8 cellular contexts compared by ENCODE assay signal in the genomic region with DNA sequence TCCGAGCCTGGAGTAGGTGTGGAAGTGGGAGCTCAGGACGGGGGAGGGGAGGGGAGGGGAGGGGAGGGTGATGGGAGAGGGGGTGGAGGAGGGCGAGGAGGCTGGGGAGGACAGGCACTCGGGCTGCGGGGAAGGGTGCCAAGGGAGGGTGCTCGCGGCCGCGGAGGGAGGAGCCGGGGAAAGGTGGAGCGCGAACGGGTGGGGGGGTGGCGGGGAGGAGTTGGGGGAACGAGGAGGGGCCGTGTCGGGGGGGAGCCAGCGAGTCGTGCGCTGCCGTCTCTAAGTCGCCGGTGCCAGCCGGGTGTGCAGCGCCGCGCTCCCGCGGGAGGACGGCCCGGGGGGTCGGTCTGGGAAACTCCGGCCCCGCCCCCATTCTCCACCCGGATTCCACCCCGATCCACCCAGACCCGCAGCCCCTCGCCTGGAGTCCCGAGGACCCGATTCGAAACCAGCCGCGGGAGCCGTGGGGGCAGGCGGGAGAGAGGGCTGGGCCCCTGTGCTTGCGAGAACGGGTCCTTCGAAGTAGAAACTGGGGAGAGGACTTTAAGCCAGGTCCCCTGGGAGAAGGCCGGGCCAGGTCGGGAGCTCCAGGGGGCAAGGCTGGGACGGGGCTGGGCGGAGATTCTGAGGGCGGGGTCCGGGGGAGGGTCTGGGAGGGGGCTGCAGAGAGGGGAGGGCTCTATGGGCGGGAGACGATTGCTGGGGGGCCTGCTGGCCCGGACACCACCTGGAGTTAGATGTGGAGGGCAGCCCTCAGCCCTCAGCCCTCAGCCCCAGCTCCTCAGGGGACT. TPM values are rescaled to one million over a fixed set of nuclear protein-coding genes. Genes with fewer than 3 reads are reported as not detected.
A peak's percentile ranks its signal among the peaks of the same experiment; 100 is the strongest.
DNase-seq lines count a peak whose midpoint lies in the region; ATAC-seq, FAIRE-seq and TF ChIP-seq lines count a peak whose summit lies in the region.

Gene ZNF467 (minus strand): TSS at position 143 of the 791 bp plus-strand sequence. CDS start 2,556 bp downstream, outside the sequence.

- H3K27me3 Mint-ChIP-seq in IgD-negative memory B cell (no peaks in the 10 kb centered on the region), memory B cell (no peaks in the 10 kb centered on the region)

- TF ChIP-seq POLR2A in GM12892 (IDR thresholded peaks at IDR 0.05; ENCODE audit: low read depth, low read length) = no peak

- no peak for FAIRE-seq in GM12892 (lab: Jason Lieb, UNC)

- ATAC-seq in memory B cell (ENCODE audit: low read depth) (peak; percentile 16), GM21576 (IDR thresholded peaks at IDR 0.05; ENCODE audit: unreplicated experiment) (no peak)

- H3K4me1 Mint-ChIP-seq in IgD-negative memory B cell (peaks cover 0 to 2% (median 0%) of the 10 kb centered on the region in 3 donors), memory B cell (peaks cover 5% of the 10 kb centered on the region)

- DNase-seq in AG09309 (ENCODE audit: low read depth) = no peak
- peak; percentile 69 for DNase-seq in ecto neural progenitor cell (ENCODE audit: low spot score)
- no peak for DNase-seq in memory B cell (ENCODE audit: low spot score in 2 of 2)
- peak; percentile 35 to 66 (median 56) for DNase-seq in stimulated activated naive CD4-positive, alpha-beta T cell (lab: John Stamatoyannopoulos, UW)
- DNase-seq in GM12892 (ENCODE audit: insufficient read length) = no peak

- H3K4me3 Mint-ChIP-seq in IgD-negative memory B cell (peak within 1 kb of the TSS; percentile 74 to 86 (median 78)), memory B cell (peak within 1 kb of the TSS; percentile 92)

- H3K27ac ChIP-seq in VCaP = peak within 1 kb of the TSS; percentile 91

- H3K9me3 Mint-ChIP-seq in IgD-negative memory B cell (no peaks in the 10 kb centered on the region), memory B cell (no peaks in the 10 kb centered on the region)

- peak within 1 kb of the TSS; percentile 58 for H3K4me3 ChIP-seq in AG09309 (ENCODE audit: control insufficient read depth, low read depth, low read length)

- H3K36me3 Mint-ChIP-seq in IgD-negative memory B cell (no peaks in the 10 kb centered on the region), memory B cell (no peaks in the 10 kb centered on the region)

- TF ChIP-seq CTCF in AG09309 (IDR thresholded peaks at IDR 0.05; ENCODE audit: control insufficient read depth, insufficient read depth, low read depth, low read length, missing control alignments) (no peak), VCaP (conservative IDR thresholded peaks at IDR 0.05) (no peak)

- peak within 1 kb of the TSS in 1 of 3 donors; percentile 59 for H3K27ac Mint-ChIP-seq in IgD-negative memory B cell
- H3K27ac Mint-ChIP-seq in memory B cell = no peak within 1 kb of the TSS

RNA-seq across cellular contexts. Expression of gene ZNF467, which starts in this region (rescaled TPM):
- not detected for polyA plus RNA-seq in IgD-negative memory B cell
- not detected for polyA plus RNA-seq in GM12892 (2012; ENCODE audit: missing spikeins)

Comparison
In these comparisons a context has a peak if more than half of its experiments do, and no peak if none do; other contexts are left out.
1. DNase-seq: peak in ecto neural progenitor cell (single experiment) and stimulated activated naive CD4-positive, alpha-beta T cell (6 of 6); none in AG09309 (single experiment), memory B cell (0 of 2) and GM12892 (single experiment).